ENCODE assay signal across 9 cellular contexts in the genomic region with DNA sequence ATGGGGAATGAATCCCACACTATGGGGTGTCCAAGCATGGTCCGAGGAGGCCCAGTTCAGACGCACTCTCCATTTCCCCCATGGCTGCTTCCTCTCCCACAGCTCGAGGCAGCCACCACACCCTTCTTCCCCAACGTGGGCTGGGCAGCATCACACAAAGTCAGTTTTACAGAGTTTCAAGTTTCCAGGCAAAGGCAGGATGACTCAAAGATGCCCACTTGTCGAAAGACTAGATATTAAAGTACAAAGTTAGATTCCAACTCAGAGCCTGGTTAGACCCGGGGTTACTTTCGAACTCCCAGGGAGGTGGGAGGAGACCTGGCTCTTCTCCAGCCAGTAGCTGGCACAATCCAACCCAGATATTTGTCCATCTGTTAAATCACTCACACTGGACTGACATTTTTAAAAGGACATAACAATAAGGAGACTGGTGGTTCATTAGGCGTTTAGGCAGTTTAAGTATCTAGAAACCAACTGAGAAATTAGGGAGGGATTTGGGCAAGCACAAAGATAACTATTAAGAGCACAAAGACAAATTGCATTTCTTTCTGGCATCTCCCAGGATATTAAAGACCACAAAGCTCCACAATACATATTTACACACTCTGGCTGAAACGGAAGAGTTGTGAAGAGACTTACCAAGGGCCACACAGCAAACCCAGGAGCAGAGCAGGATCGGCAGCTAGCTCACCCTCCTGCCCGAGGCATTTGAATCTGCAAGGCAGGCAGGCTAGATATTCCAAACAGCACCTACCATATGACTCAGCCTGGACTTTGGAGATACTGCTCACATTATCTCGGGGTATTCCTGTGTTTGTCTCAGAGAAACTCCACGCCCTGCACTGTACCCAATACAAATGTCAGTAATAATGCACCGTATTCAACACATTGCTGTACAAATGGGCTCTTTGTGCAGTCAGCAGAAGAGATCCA. TPM values are rescaled to one million over a fixed set of nuclear protein-coding genes. Genes with fewer than 3 reads are reported as not detected.
DNase-seq lines count a peak whose midpoint lies in the region; ATAC-seq and TF ChIP-seq lines count a peak whose summit lies in the region.
"Had no signal": no experiment of that assay in that cellular context is flagged by ENCODE, and none has a peak within 500 bp of the region (broad histone marks: within the 10 kb centered on the region; RNA-seq: fewer than 3 reads in every experiment).

No MANE protein-coding gene starts in this region.

- H3K4me1 ChIP-seq in GM23338 (ENCODE audit: insufficient read depth) (peaks cover 29% of the 10 kb centered on the region), psoas muscle (peaks cover 58% of the 10 kb centered on the region)

- H3K79me2 ChIP-seq in GM23338 (replicated peaks; ENCODE audit: insufficient read depth): no peaks in the 10 kb centered on the region

- H3K27me3 ChIP-seq in GM23338 (ENCODE audit: insufficient read depth) (no peaks in the 10 kb centered on the region), psoas muscle (ENCODE audit: insufficient read depth in 3 of 3, low read length in 2 of 3) (no peaks in the 10 kb centered on the region)

- no peaks in the 10 kb centered on the region for H3K36me3 ChIP-seq in GM23338 (ENCODE audit: insufficient read depth)
- no peaks in the 10 kb centered on the region for H3K36me3 ChIP-seq in psoas muscle (ENCODE audit: insufficient read depth in 1 of 2, low read depth in 1 of 2)

- H3K27ac Mint-ChIP-seq in GM23338: no peak overlapping the region
- H3K27ac Mint-ChIP-seq in activated CD4-positive, alpha-beta T cell treated with anti-CD3 and anti-CD28 coated beads, Interleukin-2, amount 10 ng/mL, durations not matched to agents 24 days and 14 days: no peak overlapping the region

- H2AFZ ChIP-seq in GM23338: no peak overlapping the region

- no peaks in the 10 kb centered on the region for H3K27me3 Mint-ChIP-seq in GM23338 (ENCODE audit: insufficient read depth, low read depth, poor library complexity)
- peaks cover 5% of the 10 kb centered on the region for H3K27me3 Mint-ChIP-seq in activated CD4-positive, alpha-beta T cell treated with anti-CD3 and anti-CD28 coated beads, Interleukin-2, amount 10 ng/mL, durations not matched to agents 24 days and 14 days

- DNase-seq in GM23338 (ENCODE audit: low spot score) (no peak), Right ventricle myocardium superior (no peak), psoas muscle (peak; percentile 69 to 89), COLO668 (lab: John Stamatoyannopoulos, UW; ENCODE audit: unreplicated experiment) (no peak)
- no peak for DNase-seq in activated CD4-positive, alpha-beta T cell treated with anti-CD3 and anti-CD28 coated beads, Interleukin-2, amount 10 ng/mL, durations not matched to agents 24 days and 14 days
- DNase-seq: NCI-H774 had no signal

- no peak overlapping the region for H3K4me3 Mint-ChIP-seq in GM23338
- no peak overlapping the region for H3K4me3 Mint-ChIP-seq in activated CD4-positive, alpha-beta T cell treated with anti-CD3 and anti-CD28 coated beads, Interleukin-2, amount 10 ng/mL, durations not matched to agents 24 days and 14 days

- H3K9me3 ChIP-seq in psoas muscle: no peaks in the 10 kb centered on the region

- H3K4me2 ChIP-seq in GM23338: peak overlapping the region; percentile 31; the same call in 1 of the 2 replicates

- no peaks in the 10 kb centered on the region for H3F3A ChIP-seq in GM23338 (replicated peaks; ENCODE audit: low read depth)

- H3K4me3 ChIP-seq in GM23338 (no peak overlapping the region), WI38 (ENCODE audit: low read depth, low read length) (peak overlapping the region; percentile 16; the same call in 1 of the 2 replicates), psoas muscle (peak overlapping the region; percentile 56)

- peaks cover 4% of the 10 kb centered on the region for H3K4me1 Mint-ChIP-seq in GM23338
- no peaks in the 10 kb centered on the region for H3K4me1 Mint-ChIP-seq in activated CD4-positive, alpha-beta T cell treated with anti-CD3 and anti-CD28 coated beads, Interleukin-2, amount 10 ng/mL, durations not matched to agents 24 days and 14 days

- intact Hi-C loops in Right ventricle myocardium superior (cut with DNase I) (no loop called here), psoas muscle (cut with DNase I) (loop anchor here (2.0 to 5.0 kb wide), 2 partner anchors 29 to 37 kb away; partner anchors contain the start of gene TMCC3 (in 1 of the 2))
- intact Hi-C loops in activated CD4-positive, alpha-beta T cell treated with anti-CD3 and anti-CD28 coated beads, Interleukin-2, amount 10 ng/mL, durations not matched to agents 24 days and 14 days (cut with micrococcal nuclease): no loop called here

- no peak overlapping the region for H3K27ac ChIP-seq in GM23338 (ENCODE audit: low read depth)
- peak overlapping the region; percentile 89 for H3K27ac ChIP-seq in psoas muscle

- TF ChIP-seq CTCF in GM23338 (conservative IDR thresholded peaks at IDR 0.05; ENCODE audit: low read depth in 2 of 2) (no peak), WI38 (IDR thresholded peaks at IDR 0.05; ENCODE audit: low read depth, low read length) (no peak), psoas muscle (IDR thresholded peaks at IDR 0.05) (no peak)

- peak; percentile 23 for ATAC-seq in GM23338
- peak; percentile 68 for ATAC-seq in Right ventricle myocardium superior (ENCODE audit: poor library complexity)
- ATAC-seq in psoas muscle: peak; percentile 73 to 80 (median 76)
- no peak for ATAC-seq in GM21619 (IDR thresholded peaks at IDR 0.05; ENCODE audit: unreplicated experiment)
- no peak for ATAC-seq in HG02970 (IDR thresholded peaks at IDR 0.05; ENCODE audit: low FRiP score, unreplicated experiment)

- 9 to 12% (median 10%) methylated on average over 14 of the region's 14 CpGs for whole genome bisulfite sequencing in psoas muscle, 3 donors

- no peaks in the 10 kb centered on the region for H3K36me3 Mint-ChIP-seq in GM23338 (ENCODE audit: low read depth)
- no peaks in the 10 kb centered on the region for H3K36me3 Mint-ChIP-seq in activated CD4-positive, alpha-beta T cell treated with anti-CD3 and anti-CD28 coated beads, Interleukin-2, amount 10 ng/mL, durations not matched to agents 24 days and 14 days (ENCODE audit: low read depth)

- H4K20me1 ChIP-seq in GM23338 (replicated peaks; ENCODE audit: insufficient read depth): no peaks in the 10 kb centered on the region

- no peaks in the 10 kb centered on the region; the same call in 1 of the 2 replicates for H3K9me2 ChIP-seq in GM23338 (ENCODE audit: insufficient read depth)

- no peaks in the 10 kb centered on the region; the same call in 2 of the 3 replicates for H3K9me3 Mint-ChIP-seq in GM23338
- H3K9me3 Mint-ChIP-seq in activated CD4-positive, alpha-beta T cell treated with anti-CD3 and anti-CD28 coated beads, Interleukin-2, amount 10 ng/mL, durations not matched to agents 24 days and 14 days: peaks cover 3% of the 10 kb centered on the region

TF ChIP-seq in GM23338, 12 proteins besides CTCF, POLR2A, EP300 and RAD21 (continues in another document):
- TF ChIP-seq JUNB (IDR thresholded peaks at IDR 0.05; ENCODE audit: unreplicated experiment) (no peak), ZNF331 (CRISPR knock-in tag; IDR thresholded peaks at IDR 0.05; ENCODE audit: low read depth) (no peak), NANOG (IDR thresholded peaks at IDR 0.05; ENCODE audit: borderline replicate concordance) (no peak), STAT1 (IDR thresholded peaks at IDR 0.05; ENCODE audit: unreplicated experiment) (no peak), ETS1 (IDR thresholded peaks at IDR 0.05) (no peak), EZH2phosphoT487 (IDR thresholded peaks at IDR 0.05; ENCODE audit: unreplicated experiment) (no peak), EZH2 (IDR thresholded peaks at IDR 0.05; ENCODE audit: low read depth, unreplicated experiment) (no peak), POLR2AphosphoS5 (IDR thresholded peaks at IDR 0.05; ENCODE audit: low read depth) (no peak)
- TF ChIP-seq, protein P1, sequence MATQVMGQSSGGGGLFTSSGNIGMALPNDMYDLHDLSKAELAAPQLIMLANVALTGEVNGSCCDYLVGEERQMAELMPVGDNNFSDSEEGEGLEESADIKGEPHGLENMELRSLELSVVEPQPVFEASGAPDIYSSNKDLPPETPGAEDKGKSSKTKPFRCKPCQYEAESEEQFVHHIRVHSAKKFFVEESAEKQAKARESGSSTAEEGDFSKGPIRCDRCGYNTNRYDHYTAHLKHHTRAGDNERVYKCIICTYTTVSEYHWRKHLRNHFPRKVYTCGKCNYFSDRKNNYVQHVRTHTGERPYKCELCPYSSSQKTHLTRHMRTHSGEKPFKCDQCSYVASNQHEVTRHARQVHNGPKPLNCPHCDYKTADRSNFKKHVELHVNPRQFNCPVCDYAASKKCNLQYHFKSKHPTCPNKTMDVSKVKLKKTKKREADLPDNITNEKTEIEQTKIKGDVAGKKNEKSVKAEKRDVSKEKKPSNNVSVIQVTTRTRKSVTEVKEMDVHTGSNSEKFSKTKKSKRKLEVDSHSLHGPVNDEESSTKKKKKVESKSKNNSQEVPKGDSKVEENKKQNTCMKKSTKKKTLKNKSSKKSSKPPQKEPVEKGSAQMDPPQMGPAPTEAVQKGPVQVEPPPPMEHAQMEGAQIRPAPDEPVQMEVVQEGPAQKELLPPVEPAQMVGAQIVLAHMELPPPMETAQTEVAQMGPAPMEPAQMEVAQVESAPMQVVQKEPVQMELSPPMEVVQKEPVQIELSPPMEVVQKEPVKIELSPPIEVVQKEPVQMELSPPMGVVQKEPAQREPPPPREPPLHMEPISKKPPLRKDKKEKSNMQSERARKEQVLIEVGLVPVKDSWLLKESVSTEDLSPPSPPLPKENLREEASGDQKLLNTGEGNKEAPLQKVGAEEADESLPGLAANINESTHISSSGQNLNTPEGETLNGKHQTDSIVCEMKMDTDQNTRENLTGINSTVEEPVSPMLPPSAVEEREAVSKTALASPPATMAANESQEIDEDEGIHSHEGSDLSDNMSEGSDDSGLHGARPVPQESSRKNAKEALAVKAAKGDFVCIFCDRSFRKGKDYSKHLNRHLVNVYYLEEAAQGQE (IDR thresholded peaks at IDR 0.05; ENCODE audit: unreplicated experiment): no peak

RNA-seq across cellular contexts. Expression of gene TMCC3, which starts 34.8 kb away (rescaled TPM):
- 2.4 and 3.6 TPM in 2 replicates for total RNA-seq in GM23338 (2014; rRNA removed; shearing (Covaris generic))
- polyA plus RNA-seq in GM23338 (2016; fragmentation: Nextera tagmentation; extraction: Ambion mirVana): 1.4 and 1.6 TPM in 2 replicates
- total RNA-seq in Right ventricle myocardium superior: 1.5 TPM
- total RNA-seq in psoas muscle: 10 to 100 TPM; 18.2 to 61.6 (median 28.0) TPM
- polyA plus RNA-seq in psoas muscle: 10 to 100 TPM; 10.6 to 32.6 (median 10.8) TPM
- 0.02 TPM in 1 of 2 replicates, not detected in the other for total RNA-seq in activated CD4-positive, alpha-beta T cell treated with anti-CD3 and anti-CD28 coated beads, Interleukin-2, amount 10 ng/mL, durations not matched to agents 24 days and 14 days

Comparison
In these comparisons a context has a peak if more than half of its experiments do, and no peak if none do; other contexts are left out.
1. ATAC-seq: peak in GM23338 (single experiment), Right ventricle myocardium superior (single experiment) and psoas muscle (4 of 4); none in GM21619 (single experiment) and HG02970 (single experiment).
2. DNase-seq: peak in psoas muscle (2 of 2); none in GM23338 (single experiment), Right ventricle myocardium superior (single experiment), COLO668 (single experiment) and activated CD4-positive, alpha-beta T cell treated with anti-CD3 and anti-CD28 coated beads, Interleukin-2, amount 10 ng/mL, durations not matched to agents 24 days and 14 days (single experiment).
3. intact Hi-C loops: an anchor here in psoas muscle (2.0 to 5.0 kb wide); none called in Right ventricle myocardium superior and activated CD4-positive, alpha-beta T cell treated with anti-CD3 and anti-CD28 coated beads, Interleukin-2, amount 10 ng/mL, durations not matched to agents 24 days and 14 days.